26 cellular contexts compared by ENCODE assay signal in genomic region chr11:10761085-10761698, GRCh38.
"Had no signal": no experiment of that assay in that cellular context is flagged by ENCODE, and none has a peak within 500 bp of the region (broad histone marks: within the 10 kb centered on the region; RNA-seq: fewer than 3 reads in every experiment).

No MANE protein-coding gene starts in this region.

- H3K4me1 Mint-ChIP-seq: endodermal cell, mesothelial cell of epicardium had no signal

- H3K9me3 Mint-ChIP-seq: effector memory CD8-positive, alpha-beta T cell; endodermal cell; immature natural killer cell; mesothelial cell of epicardium; naive B cell had no signal

- H3K27ac Mint-ChIP-seq: endodermal cell, mesothelial cell of epicardium had no signal

- H3K79me2 ChIP-seq: hepatocyte had no signal

- ATAC-seq: effector memory CD8-positive, alpha-beta T cell; esophagus mucosa; foreskin keratinocyte; gastroesophageal sphincter; heart left ventricle; left colon; left lobe of liver; lower lobe of right lung; mucosa of descending colon had no signal

- H3K4me3 ChIP-seq: coronary artery, esophagus squamous epithelium, gastroesophageal sphincter, heart left ventricle, hepatocyte, left ventricle myocardium inferior, lower lobe of right lung, mucosa of descending colon had no signal

- DNase-seq: dermis blood vessel endothelial cell; effector CD8-positive, alpha-beta T cell; effector memory CD8-positive, alpha-beta T cell; endodermal cell; erythroblast; esophagus squamous epithelium; foreskin keratinocyte; heart left ventricle; hypothalamus; immature natural killer cell; islet precursor cell; kidney; kidney glomerular epithelial cell; left colon; left ventricle myocardium inferior; lower lobe of right lung; mesenchymal stem cell; mucosa of descending colon; naive B cell had no signal

- H3K27me3 ChIP-seq: esophagus squamous epithelium, foreskin keratinocyte, gastroesophageal sphincter, heart left ventricle, hepatocyte had no signal

- H3K4me1 ChIP-seq: esophagus squamous epithelium, foreskin keratinocyte, gastroesophageal sphincter, lower lobe of right lung had no signal

- H3K4me2 ChIP-seq: hepatocyte had no signal

- H3K27me3 Mint-ChIP-seq: effector memory CD8-positive, alpha-beta T cell; naive B cell had no signal

- H2AFZ ChIP-seq: hepatocyte had no signal

- H3K4me3 Mint-ChIP-seq: effector memory CD8-positive, alpha-beta T cell; endodermal cell; immature natural killer cell; mesothelial cell of epicardium had no signal

- H3K9me3 ChIP-seq: esophagus squamous epithelium, gastroesophageal sphincter, heart left ventricle, left ventricle myocardium inferior, lower lobe of right lung, mucosa of descending colon had no signal

- H3K27ac ChIP-seq: coronary artery, epithelial cell of prostate, esophagus squamous epithelium, foreskin keratinocyte, gastroesophageal sphincter, heart left ventricle, hepatocyte, left ventricle myocardium inferior, lower lobe of right lung had no signal
